ENCODE assay signal across 8 cellular contexts in the genomic region with DNA sequence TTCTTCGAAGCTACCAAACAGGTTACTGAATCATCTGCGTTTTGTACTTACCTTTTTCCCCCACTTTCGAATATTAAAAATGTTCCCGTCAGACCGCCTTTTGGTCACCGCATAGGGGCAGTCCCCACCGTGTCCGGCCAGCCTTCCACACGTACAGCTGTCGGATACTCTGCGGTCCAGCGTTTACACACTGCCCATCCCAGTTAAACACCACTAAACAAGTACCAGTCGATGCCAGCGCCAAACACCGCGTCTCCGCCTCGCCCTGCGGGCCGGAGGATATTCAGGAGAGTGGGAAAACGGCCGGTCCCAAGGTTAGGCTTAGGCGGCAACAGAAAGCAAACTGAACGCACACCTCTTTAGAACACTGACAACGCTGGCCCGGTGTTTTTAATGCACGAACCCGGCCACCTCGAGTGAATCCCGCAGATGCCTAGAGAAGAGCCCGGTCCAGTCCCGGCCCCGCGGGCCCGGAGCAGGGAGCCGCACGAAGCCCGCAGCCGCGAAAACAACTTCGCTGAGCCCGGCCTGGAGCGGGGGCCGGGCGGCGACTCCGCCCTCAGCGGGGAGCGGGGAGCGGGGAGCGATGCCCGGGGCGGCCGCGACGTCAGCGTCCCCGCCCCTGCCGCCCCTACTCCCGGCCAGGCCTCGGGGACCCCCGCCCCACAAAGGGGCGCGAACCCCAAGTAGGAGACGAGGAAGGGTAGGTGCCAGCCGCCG. TPM values are rescaled to one million over a fixed set of nuclear protein-coding genes. Genes with fewer than 3 reads are reported as not detected.
DNase-seq lines count a peak whose midpoint lies in the region; ATAC-seq and TF ChIP-seq lines count a peak whose summit lies in the region.

No MANE protein-coding gene starts in this region.

- peak overlapping the region; percentile 70 for H3K9ac ChIP-seq in SK-N-SH

- WGBS in SK-N-SH (ENCODE audit: low lambda C conversion rate): under 1% methylated on average over 23 of the region's 67 CpGs

- H3K27ac ChIP-seq in SK-N-SH (ENCODE audit: low read depth in 2 of 2, low read length in 1 of 2): peak overlapping the region; percentile 73 to 78
- peak overlapping the region; percentile 87 for H3K27ac ChIP-seq in epithelial cell of prostate
- H3K27ac ChIP-seq in muscle layer of duodenum (ENCODE audit: low read length): peak overlapping the region; percentile 91

- no peaks in the 10 kb centered on the region for H3K9me3 ChIP-seq in SK-N-SH
- no peaks in the 10 kb centered on the region for H3K9me3 ChIP-seq in muscle layer of duodenum (ENCODE audit: control insufficient read depth in 1 of 2, low read length in 2 of 2)

- DNase-seq in DMS53 treated with DMSO at 0.1 percent for 48 hours (lab: John Stamatoyannopoulos, UW; ENCODE audit: unreplicated experiment): peak; percentile 50
- peak; percentile 74 for DNase-seq in GM19238 (ENCODE audit: insufficient read length, low spot score)
- peak; percentile 62 for DNase-seq in SK-N-SH
- no peak for DNase-seq in epithelial cell of prostate (ENCODE audit: low read depth, low spot score)
- DNase-seq in foreskin melanocyte: no peak
- DNase-seq in cerebellum (ENCODE audit: low spot score): no peak

- H3K36me3 ChIP-seq in SK-N-SH (replicated peaks in 1 of 2; ENCODE audit: control insufficient read depth in 1 of 2, insufficient read depth in 2 of 2, low read length in 1 of 2): no peaks in the 10 kb centered on the region
- peaks cover 0 to 3% of the 10 kb centered on the region in 2 donors for H3K36me3 ChIP-seq in muscle layer of duodenum (ENCODE audit: control insufficient read depth in 1 of 2, insufficient read depth in 2 of 2, low read length in 2 of 2)

- peak; percentile 5 for ATAC-seq in HG03558 (IDR thresholded peaks at IDR 0.05; ENCODE audit: extremely low read depth, unreplicated experiment)

- POLR2A ChIA-PET in SK-N-SH (lab: Yijun Ruan, JAX): interaction anchor here (1.0 kb wide), 1 partner anchor 10 kb away, joined by 3 read pairs; no protein-coding TSS in a partner anchor

- H3K4me2 ChIP-seq in SK-N-SH: peak overlapping the region; percentile 93

- no peaks in the 10 kb centered on the region for H3K9me2 ChIP-seq in SK-N-SH

- CTCF ChIA-PET in SK-N-SH (lab: Yijun Ruan, JAX): interaction anchor here (0.7 to 1.5 kb wide), 5 partner anchors 10 to 58 kb away, joined by 3 to 6 read pairs (median 4); a partner anchor contains a TSS

- H3F3A ChIP-seq in SK-N-SH (replicated peaks; ENCODE audit: insufficient read depth): peaks cover 14% of the 10 kb centered on the region

- TF ChIP-seq EP300 in SK-N-SH (IDR thresholded peaks at IDR 0.05; ENCODE audit: borderline replicate concordance in 1 of 2, low read depth in 1 of 2, low read length in 1 of 2): no peak

- H3K4me3 ChIP-seq in SK-N-SH (ENCODE audit: low read depth in 2 of 2, low read length in 1 of 2) (peak overlapping the region; percentile 67 to 90), muscle layer of duodenum (ENCODE audit: low read depth in 1 of 2, low read length in 2 of 2) (peak overlapping the region; percentile 81 to 82)

- TF ChIP-seq RAD21 in SK-N-SH (IDR thresholded peaks at IDR 0.05; ENCODE audit: low read length): peak; percentile 30

- H3K4me1 ChIP-seq in SK-N-SH (ENCODE audit: control insufficient read depth in 1 of 2, insufficient read depth in 2 of 2, low read depth in 1 of 2, low read length in 1 of 2) (peaks cover 0 to 7% of the 10 kb centered on the region in 2 experiments; a peak in 1 of 4 replicates), muscle layer of duodenum (ENCODE audit: control insufficient read depth in 1 of 2, insufficient read depth in 2 of 2, low read length in 2 of 2) (peaks cover 4 to 25% of the 10 kb centered on the region in 2 donors)

- peak overlapping the region; percentile 95 for H2AFZ ChIP-seq in SK-N-SH (ENCODE audit: low read depth)

- peaks cover 26% of the 10 kb centered on the region for H4K20me1 ChIP-seq in SK-N-SH (ENCODE audit: insufficient read depth)

- peaks cover 37% of the 10 kb centered on the region for H3K79me2 ChIP-seq in SK-N-SH (ENCODE audit: insufficient read depth)

- TF ChIP-seq CTCF in SK-N-SH (IDR thresholded peaks at IDR 0.05): no peak

- H3K27me3 ChIP-seq in SK-N-SH (ENCODE audit: insufficient read depth) (no peaks in the 10 kb centered on the region), muscle layer of duodenum (ENCODE audit: low read depth, low read length) (no peaks in the 10 kb centered on the region)

TF ChIP-seq in SK-N-SH, 30 proteins besides CTCF, POLR2A, EP300 and RAD21 (continues in another document):
- TF ChIP-seq, protein P1, sequence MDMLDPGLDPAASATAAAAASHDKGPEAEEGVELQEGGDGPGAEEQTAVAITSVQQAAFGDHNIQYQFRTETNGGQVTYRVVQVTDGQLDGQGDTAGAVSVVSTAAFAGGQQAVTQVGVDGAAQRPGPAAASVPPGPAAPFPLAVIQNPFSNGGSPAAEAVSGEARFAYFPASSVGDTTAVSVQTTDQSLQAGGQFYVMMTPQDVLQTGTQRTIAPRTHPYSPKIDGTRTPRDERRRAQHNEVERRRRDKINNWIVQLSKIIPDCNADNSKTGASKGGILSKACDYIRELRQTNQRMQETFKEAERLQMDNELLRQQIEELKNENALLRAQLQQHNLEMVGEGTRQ (IDR thresholded peaks at IDR 0.05; ENCODE audit: borderline replicate concordance, low read depth, low read length): no peak
- TF ChIP-seq CHD2 (IDR thresholded peaks at IDR 0.05; ENCODE audit: low read length, partially characterized antibody) (no peak), NRF1 (IDR thresholded peaks at IDR 0.05; ENCODE audit: low read depth, low read length) (no peak), MXI1 (IDR thresholded peaks at IDR 0.05; ENCODE audit: low read depth, low read length) (no peak), GABPA (IDR thresholded peaks at IDR 0.05; ENCODE audit: low read depth) (no peak), SIN3A (IDR thresholded peaks at IDR 0.05; ENCODE audit: borderline replicate concordance, low read depth, low read length) (no peak), ELF1 (IDR thresholded peaks at IDR 0.05) (no peak), TEAD4 (IDR thresholded peaks at IDR 0.05; ENCODE audit: borderline replicate concordance, insufficient read depth) (no peak), FOXJ3 (CRISPR knock-in tag; IDR thresholded peaks at IDR 0.05) (no peak), TCF12 (IDR thresholded peaks at IDR 0.05) (no peak), SMC3 (IDR thresholded peaks at IDR 0.05; ENCODE audit: low read depth, low read length) (no peak), MEF2A (IDR thresholded peaks at IDR 0.05; ENCODE audit: borderline replicate concordance, low read depth) (no peak)
- TF ChIP-seq, protein P2, sequence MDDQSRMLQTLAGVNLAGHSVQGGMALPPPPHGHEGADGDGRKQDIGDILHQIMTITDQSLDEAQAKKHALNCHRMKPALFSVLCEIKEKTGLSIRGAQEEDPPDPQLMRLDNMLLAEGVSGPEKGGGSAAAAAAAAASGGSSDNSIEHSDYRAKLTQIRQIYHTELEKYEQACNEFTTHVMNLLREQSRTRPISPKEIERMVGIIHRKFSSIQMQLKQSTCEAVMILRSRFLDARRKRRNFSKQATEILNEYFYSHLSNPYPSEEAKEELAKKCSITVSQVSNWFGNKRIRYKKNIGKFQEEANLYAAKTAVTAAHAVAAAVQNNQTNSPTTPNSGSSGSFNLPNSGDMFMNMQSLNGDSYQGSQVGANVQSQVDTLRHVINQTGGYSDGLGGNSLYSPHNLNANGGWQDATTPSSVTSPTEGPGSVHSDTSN (IDR thresholded peaks at IDR 0.05): no peak
- TF ChIP-seq, protein P3, sequence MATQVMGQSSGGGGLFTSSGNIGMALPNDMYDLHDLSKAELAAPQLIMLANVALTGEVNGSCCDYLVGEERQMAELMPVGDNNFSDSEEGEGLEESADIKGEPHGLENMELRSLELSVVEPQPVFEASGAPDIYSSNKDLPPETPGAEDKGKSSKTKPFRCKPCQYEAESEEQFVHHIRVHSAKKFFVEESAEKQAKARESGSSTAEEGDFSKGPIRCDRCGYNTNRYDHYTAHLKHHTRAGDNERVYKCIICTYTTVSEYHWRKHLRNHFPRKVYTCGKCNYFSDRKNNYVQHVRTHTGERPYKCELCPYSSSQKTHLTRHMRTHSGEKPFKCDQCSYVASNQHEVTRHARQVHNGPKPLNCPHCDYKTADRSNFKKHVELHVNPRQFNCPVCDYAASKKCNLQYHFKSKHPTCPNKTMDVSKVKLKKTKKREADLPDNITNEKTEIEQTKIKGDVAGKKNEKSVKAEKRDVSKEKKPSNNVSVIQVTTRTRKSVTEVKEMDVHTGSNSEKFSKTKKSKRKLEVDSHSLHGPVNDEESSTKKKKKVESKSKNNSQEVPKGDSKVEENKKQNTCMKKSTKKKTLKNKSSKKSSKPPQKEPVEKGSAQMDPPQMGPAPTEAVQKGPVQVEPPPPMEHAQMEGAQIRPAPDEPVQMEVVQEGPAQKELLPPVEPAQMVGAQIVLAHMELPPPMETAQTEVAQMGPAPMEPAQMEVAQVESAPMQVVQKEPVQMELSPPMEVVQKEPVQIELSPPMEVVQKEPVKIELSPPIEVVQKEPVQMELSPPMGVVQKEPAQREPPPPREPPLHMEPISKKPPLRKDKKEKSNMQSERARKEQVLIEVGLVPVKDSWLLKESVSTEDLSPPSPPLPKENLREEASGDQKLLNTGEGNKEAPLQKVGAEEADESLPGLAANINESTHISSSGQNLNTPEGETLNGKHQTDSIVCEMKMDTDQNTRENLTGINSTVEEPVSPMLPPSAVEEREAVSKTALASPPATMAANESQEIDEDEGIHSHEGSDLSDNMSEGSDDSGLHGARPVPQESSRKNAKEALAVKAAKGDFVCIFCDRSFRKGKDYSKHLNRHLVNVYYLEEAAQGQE (IDR thresholded peaks at IDR 0.05; ENCODE audit: low read depth, low read length): no peak

RNA-seq across cellular contexts. Expression of a gene that starts 0.7 kb away (rescaled TPM):
- polyA plus RNA-seq in SK-N-SH (2012; rRNA removed): 6.5 and 8.5 TPM in 2 replicates
- 6.9 and 8.9 TPM in 2 replicates for polyA plus RNA-seq in SK-N-SH (2012; cell fraction: cytosol; rRNA removed)
- polyA plus RNA-seq in SK-N-SH (2012; cell fraction: nucleus; rRNA removed): 16.4 and 22.0 TPM in 2 replicates
- 9.5 TPM for total RNA-seq in cerebellum

RNA-seq across cellular contexts. Expression of a gene that starts 10.1 kb away (rescaled TPM):
- 9.0 and 12.5 TPM in 2 replicates for polyA plus RNA-seq in SK-N-SH (2012; rRNA removed)
- polyA plus RNA-seq in SK-N-SH (2012; cell fraction: cytosol; rRNA removed): 4.5 and 7.5 TPM in 2 replicates
- polyA plus RNA-seq in SK-N-SH (2012; cell fraction: nucleus; rRNA removed): 29.6 and 32.4 TPM in 2 replicates
- 6.1 TPM for total RNA-seq in cerebellum

RNA-seq across cellular contexts. Expression of a gene that starts 11.9 kb away (rescaled TPM):
- 10.0 and 11.1 TPM in 2 replicates for polyA plus RNA-seq in SK-N-SH (2012; rRNA removed)
- polyA plus RNA-seq in SK-N-SH (2012; cell fraction: cytosol; rRNA removed): 5.4 and 7.7 TPM in 2 replicates
- 25.0 and 36.2 TPM in 2 replicates for polyA plus RNA-seq in SK-N-SH (2012; cell fraction: nucleus; rRNA removed)
- 20.6 TPM for total RNA-seq in cerebellum

RNA-seq across cellular contexts. Expression of a gene that starts 33.0 kb away (rescaled TPM):
- 28.8 and 31.2 TPM in 2 replicates for polyA plus RNA-seq in SK-N-SH (2012; rRNA removed)
- polyA plus RNA-seq in SK-N-SH (2012; cell fraction: cytosol; rRNA removed): 8.1 and 14.1 TPM in 2 replicates
- polyA plus RNA-seq in SK-N-SH (2012; cell fraction: nucleus; rRNA removed): 123 and 203 TPM in 2 replicates
- 15.5 TPM for total RNA-seq in cerebellum

RNA-seq across cellular contexts. Expression of a gene that starts 57.7 kb away (rescaled TPM):
- polyA plus RNA-seq in SK-N-SH (2012; rRNA removed): not detected in 2 replicates
- polyA plus RNA-seq in SK-N-SH (2012; cell fraction: cytosol; rRNA removed): 0.03 TPM in 1 of 2 replicates, not detected in the other
- 0.05 TPM in 2 replicates for polyA plus RNA-seq in SK-N-SH (2012; cell fraction: nucleus; rRNA removed)
- not detected for total RNA-seq in cerebellum

Comparison
In these comparisons a context has a peak if more than half of its experiments do, and no peak if none do; other contexts are left out.
1. DNase-seq: peak in DMS53 treated with DMSO at 0.1 percent for 48 hours (single experiment), GM19238 (single experiment) and SK-N-SH (single experiment); none in epithelial cell of prostate (single experiment), foreskin melanocyte (single experiment) and cerebellum (single experiment).
2. Peak in every context shown above with its lines, with median percentiles within 50 percentile points of each other: H3K27ac ChIP-seq.